ENCODE assay signal across 17 cellular contexts in genomic region chr5:98157368-98157767, GRCh38.
DNase-seq lines count a peak whose midpoint lies in the region; ATAC-seq and TF ChIP-seq lines count a peak whose summit lies in the region.
"Had no signal": no experiment of that assay in that cellular context is flagged by ENCODE, and none has a peak within 500 bp of the region (broad histone marks: within the 10 kb centered on the region; RNA-seq: fewer than 3 reads in every experiment).

No MANE protein-coding gene starts in this region.

- peak; percentile 49 for DNase-seq in Karpas-422
- peak; percentile 30 for DNase-seq in WTC11 (ENCODE audit: low spot score)
- no peak for DNase-seq in nephron progenitor cell
- DNase-seq in mucosa of gallbladder (ENCODE audit: low spot score), result no peak
- no peak for DNase-seq in stimulated activated naive CD8-positive, alpha-beta T cell treated with anti-CD3 and anti-CD28 coated beads, Interleukin-15, Interleukin-2, amounts not matched to agents 100 U/mL and 50 U/mL, for 24 hours
- no peak for DNase-seq in HCEC 1CT
- DNase-seq: CD8-positive, alpha-beta T cell; COR-L47; DMS153; DMS79 treated with DMSO at 0.1 percent for 48 hours; GDM1; HFFc6 had no signal

- no peak overlapping the region for H3K27ac ChIP-seq in Karpas-422 (ENCODE audit: low read length)
- H3K27ac ChIP-seq: A549 had no signal

- H3K9me3 ChIP-seq in Karpas-422 (ENCODE audit: low read length), result no peaks in the 10 kb centered on the region
- H3K9me3 ChIP-seq: A549, HAP-1 had no signal

- H3K4me1 ChIP-seq in Karpas-422 (ENCODE audit: low read length), result no peaks in the 10 kb centered on the region
- H3K4me1 ChIP-seq: A549, HAP-1 had no signal

- H3K9me3 Mint-ChIP-seq in WTC11 (peaks cover 22% of the 10 kb centered on the region), nephron progenitor cell (no peaks in the 10 kb centered on the region)
- H3K9me3 Mint-ChIP-seq: CD8-positive, alpha-beta T cell; HFFc6 had no signal

- no peak overlapping the region for H2AFZ ChIP-seq in Karpas-422 (ENCODE audit: low read length)

- H3K27ac Mint-ChIP-seq in WTC11 (no peak overlapping the region), nephron progenitor cell (no peak overlapping the region)
- H3K27ac Mint-ChIP-seq: CD14-positive monocyte; CD8-positive, alpha-beta T cell; HFFc6 had no signal

- H3K4me3 Mint-ChIP-seq in WTC11 (no peak overlapping the region), nephron progenitor cell (no peak overlapping the region)
- H3K4me3 Mint-ChIP-seq: CD14-positive monocyte; CD8-positive, alpha-beta T cell; HFFc6 had no signal

- H3K27me3 Mint-ChIP-seq in WTC11 (ENCODE audit: low read depth) (no peaks in the 10 kb centered on the region), nephron progenitor cell (ENCODE audit: low read depth, poor library complexity) (no peaks in the 10 kb centered on the region)

- TF ChIP-seq CTCF in WTC11 (IDR thresholded peaks at IDR 0.05), result 0 out of 2 replicates have a peak, but pooled peaks have one; percentile 16
- no peak for TF ChIP-seq CTCF in nephron progenitor cell (IDR thresholded peaks at IDR 0.05)

- H3K36me3 ChIP-seq in Karpas-422 (ENCODE audit: insufficient read depth, low read length), result no peaks in the 10 kb centered on the region
- H3K36me3 ChIP-seq: HAP-1 had no signal

- no peaks in the 10 kb centered on the region for H3K9me2 ChIP-seq in Karpas-422 (replicated peaks; ENCODE audit: insufficient read depth, low read length)

- ATAC-seq in GM18867 (IDR thresholded peaks at IDR 0.05; ENCODE audit: unreplicated experiment), result peak; percentile 56
- peak; percentile 87 for ATAC-seq in WTC11
- no peak for ATAC-seq in stimulated activated naive CD8-positive, alpha-beta T cell treated with anti-CD3 and anti-CD28 coated beads, Interleukin-15, Interleukin-2, amounts not matched to agents 100 U/mL and 50 U/mL, for 24 hours
- ATAC-seq: A549; CD8-positive, alpha-beta T cell; HepG2 had no signal

- H4K20me1 ChIP-seq in Karpas-422 (ENCODE audit: insufficient read depth, low read depth, low read length), result no peaks in the 10 kb centered on the region

- POLR2A ChIA-PET in WTC11 (lab: Charles Lee), result no interaction called here

- no peak overlapping the region for H3K4me2 ChIP-seq in Karpas-422 (ENCODE audit: low read depth, low read length, poor library complexity, severe bottlenecking)
- H3K4me2 ChIP-seq: A549 had no signal

- H3K27me3 ChIP-seq in Karpas-422 (ENCODE audit: low read length), result no peaks in the 10 kb centered on the region

- H3K4me3 ChIP-seq in Karpas-422 (ENCODE audit: low read length), result no peak overlapping the region
- H3K4me3 ChIP-seq: A549, HAP-1 had no signal

- H3K36me3 Mint-ChIP-seq in WTC11, result peaks cover 9% of the 10 kb centered on the region
- H3K36me3 Mint-ChIP-seq in nephron progenitor cell (ENCODE audit: low read depth), result no peaks in the 10 kb centered on the region
- H3K36me3 Mint-ChIP-seq: CD14-positive monocyte; CD8-positive, alpha-beta T cell had no signal

- H3K4me1 Mint-ChIP-seq in WTC11, result peaks cover 12% of the 10 kb centered on the region
- no peaks in the 10 kb centered on the region for H3K4me1 Mint-ChIP-seq in nephron progenitor cell
- H3K4me1 Mint-ChIP-seq: CD14-positive monocyte had no signal

- H3K9ac ChIP-seq in Karpas-422 (ENCODE audit: low read length), result no peak overlapping the region

- H3K79me2 ChIP-seq in Karpas-422 (ENCODE audit: low read length), result no peaks in the 10 kb centered on the region

- CTCF ChIA-PET in WTC11 (lab: Charles Lee), result interaction anchor here (0.6 to 1.2 kb wide), 2 partner anchors 609 to 639 kb away, joined by 3 read pairs; no protein-coding TSS in a partner anchor

TF ChIP-seq in WTC11, 78 proteins besides CTCF, POLR2A, EP300 and RAD21:
- TF ChIP-seq CBFB (CRISPR knock-in tag; IDR thresholded peaks at IDR 0.05; ENCODE audit: low read depth) (no peak), ZNF671 (CRISPR knock-in tag; IDR thresholded peaks at IDR 0.05) (no peak)

Comparison
In these comparisons a context has a peak if more than half of its experiments do, and no peak if none do; other contexts are left out.
1. DNase-seq: peak in Karpas-422 (single experiment) and WTC11 (single experiment); none in nephron progenitor cell (single experiment), mucosa of gallbladder (single experiment), stimulated activated naive CD8-positive, alpha-beta T cell treated with anti-CD3 and anti-CD28 coated beads, Interleukin-15, Interleukin-2, amounts not matched to agents 100 U/mL and 50 U/mL, for 24 hours (single experiment) and HCEC 1CT (single experiment).